Comparison of ENCODE assay signal across 19 cellular contexts in genomic region chr7:31963569-31964175, GRCh38.
DNase-seq lines count a peak whose midpoint lies in the region; ATAC-seq and TF ChIP-seq lines count a peak whose summit lies in the region.
"Had no signal": no experiment of that assay in that cellular context is flagged by ENCODE, and none has a peak within 500 bp of the region (broad histone marks: within the 10 kb centered on the region; RNA-seq: fewer than 3 reads in every experiment).

No MANE protein-coding gene starts in this region.

- WGBS in endodermal cell (ENCODE audit: insufficient coverage in 1 of 2, insufficient read length in 1 of 2), 2 experiments, result 96 to 97% methylated on average over 8 of the region's 8 CpGs
- 54 to 67% methylated on average over 8 of the region's 8 CpGs for WGBS in heart right ventricle, 2 donors

- H3K4me1 ChIP-seq in endodermal cell (ENCODE audit: control insufficient read depth, insufficient read depth, low read length) (no peaks in the 10 kb centered on the region), heart right ventricle (peaks cover 0 to 49% (median 16%) of the 10 kb centered on the region in 9 donors), right atrium auricular region (peaks cover 0 to 9% of the 10 kb centered on the region in 2 donors)
- H3K4me1 ChIP-seq: BE2C, HAP-1 had no signal

- peak overlapping the region; percentile 33 for H3K4me3 ChIP-seq in endodermal cell (ENCODE audit: low read length)
- no peak overlapping the region for H3K4me3 ChIP-seq in heart right ventricle
- H3K4me3 ChIP-seq in right atrium auricular region, result no peak overlapping the region
- H3K4me3 ChIP-seq: GM12878, GM23248, HAP-1 had no signal

- no peak for TF ChIP-seq CTCF in endodermal cell (conservative IDR thresholded peaks at IDR 0.05)
- TF ChIP-seq CTCF in heart right ventricle (IDR thresholded peaks at IDR 0.05), result no peak
- TF ChIP-seq CTCF in right atrium auricular region (IDR thresholded peaks at IDR 0.05), result no peak

- DNase-seq in endodermal cell, result no peak
- no peak for DNase-seq in heart right ventricle
- no peak for DNase-seq in right atrium auricular region (ENCODE audit: low spot score)
- no peak for DNase-seq in mucosa of gallbladder (ENCODE audit: low spot score)
- DNase-seq in activated T-cell treated with anti-CD3 and anti-CD28 coated beads, Interleukin-2, amount 50 U/mL, for 48 hours, result no peak
- DNase-seq: BE2C; C1 segment of cervical spinal cord; CD4-positive, CD25-positive, alpha-beta regulatory T cell; CD8-positive, alpha-beta memory T cell; COR-L47; DMS 273 treated with DMSO at 0.1 percent for 48 hours; DMS53; DND-41; EL; GM23248 had no signal

- no peak overlapping the region for H3K4me3 Mint-ChIP-seq in endodermal cell
- H3K4me3 Mint-ChIP-seq: CD4-positive, CD25-positive, alpha-beta regulatory T cell; CD8-positive, alpha-beta memory T cell had no signal

- no peak overlapping the region for H3K27ac Mint-ChIP-seq in endodermal cell
- H3K27ac Mint-ChIP-seq: CD4-positive, CD25-positive, alpha-beta regulatory T cell; CD8-positive, alpha-beta memory T cell had no signal

- H3K9ac ChIP-seq in endodermal cell (ENCODE audit: extremely low read depth, low read length, poor library complexity, severe bottlenecking), result no peak overlapping the region
- H3K9ac ChIP-seq: GM23248 had no signal

- H3K4me1 Mint-ChIP-seq in endodermal cell, result no peaks in the 10 kb centered on the region
- H3K4me1 Mint-ChIP-seq: CD4-positive, CD25-positive, alpha-beta regulatory T cell; CD8-positive, alpha-beta memory T cell had no signal

- ATAC-seq in heart right ventricle (peak; percentile 52 to 98 (median 88)), GM18873 (IDR thresholded peaks at IDR 0.05; ENCODE audit: low FRiP score, unreplicated experiment) (no peak)
- ATAC-seq: GM12878, HepG2 had no signal

- H3K27me3 Mint-ChIP-seq in endodermal cell (ENCODE audit: insufficient read depth), result peaks cover 19% of the 10 kb centered on the region
- H3K27me3 Mint-ChIP-seq: CD4-positive, CD25-positive, alpha-beta regulatory T cell; CD8-positive, alpha-beta memory T cell had no signal

- peaks cover 42% of the 10 kb centered on the region for H3K9me3 Mint-ChIP-seq in endodermal cell

- H3K9me3 ChIP-seq in endodermal cell (ENCODE audit: control insufficient read depth, low read length) (peaks cover 8% of the 10 kb centered on the region), heart right ventricle (peaks cover 0 to 23% (median 0%) of the 10 kb centered on the region in 11 donors), right atrium auricular region (peaks cover 0 to 10% of the 10 kb centered on the region in 2 donors)
- H3K9me3 ChIP-seq: BE2C, HAP-1 had no signal

- H3K36me3 ChIP-seq in endodermal cell (ENCODE audit: control insufficient read depth, insufficient read depth, low read length), result no peaks in the 10 kb centered on the region
- no peaks in the 10 kb centered on the region for H3K36me3 ChIP-seq in heart right ventricle
- no peaks in the 10 kb centered on the region for H3K36me3 ChIP-seq in right atrium auricular region
- H3K36me3 ChIP-seq: BE2C, HAP-1 had no signal

- no peaks in the 10 kb centered on the region for H3K36me3 Mint-ChIP-seq in endodermal cell (ENCODE audit: low read depth)
- H3K36me3 Mint-ChIP-seq: CD4-positive, CD25-positive, alpha-beta regulatory T cell; CD8-positive, alpha-beta memory T cell had no signal

- intact Hi-C loops in heart right ventricle (cut with DNase I), result no loop called here

- H3K27me3 ChIP-seq in endodermal cell (ENCODE audit: control insufficient read depth, insufficient read depth, low read length, poor library complexity, severe bottlenecking) (no peaks in the 10 kb centered on the region), heart right ventricle (no peaks in the 10 kb centered on the region), right atrium auricular region (no peaks in the 10 kb centered on the region)
- H3K27me3 ChIP-seq: BE2C had no signal

- H3K27ac ChIP-seq in endodermal cell (ENCODE audit: low read depth, low read length) (no peak overlapping the region), heart right ventricle (peak overlapping the region; percentile 47 to 80 (median 70)), right atrium auricular region (peak overlapping the region; percentile 45 to 57)
- H3K27ac ChIP-seq: GM23248 had no signal
